In the genomic region with DNA sequence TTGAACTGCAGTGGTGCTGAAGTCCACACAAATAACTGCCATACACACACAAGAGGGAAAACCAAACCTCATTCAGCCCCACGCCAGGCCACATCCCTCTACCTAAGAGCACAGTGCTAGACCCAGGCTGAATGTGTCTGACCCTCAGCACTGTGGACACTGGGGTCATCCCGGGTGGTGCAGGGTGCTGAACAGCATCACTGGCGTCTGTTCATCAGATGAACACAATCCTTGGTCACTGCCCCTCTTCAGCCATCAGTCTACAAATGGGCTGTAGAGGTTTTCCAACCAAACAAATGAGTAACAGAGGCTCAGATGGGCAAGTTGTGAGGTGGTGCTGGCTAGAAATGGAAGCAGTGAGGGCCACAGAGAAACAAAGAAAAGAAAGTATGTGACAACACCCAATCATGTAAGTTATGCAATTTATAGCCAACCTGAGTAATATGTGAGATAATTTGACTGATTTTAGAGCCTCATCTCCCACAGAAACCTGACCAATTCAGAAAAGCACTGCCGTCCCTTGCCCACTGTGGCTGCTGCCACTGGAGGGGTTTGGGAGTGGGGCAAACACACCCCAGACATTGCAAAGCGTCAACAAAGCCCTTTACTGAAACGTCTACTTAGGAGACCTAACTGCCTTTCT, we compare ENCODE assay signal across 14 cellular contexts. TPM values are rescaled to one million over a fixed set of nuclear protein-coding genes. Genes with fewer than 3 reads are reported as not detected.
DNase-seq lines count a peak whose midpoint lies in the region; ATAC-seq and TF ChIP-seq lines count a peak whose summit lies in the region.
"Had no signal": no experiment of that assay in that cellular context is flagged by ENCODE, and none has a peak within 500 bp of the region (broad histone marks: within the 10 kb centered on the region; RNA-seq: fewer than 3 reads in every experiment).

No MANE protein-coding gene starts in this region.

- H3K27ac Mint-ChIP-seq in activated T-cell treated with anti-CD3 and anti-CD28 coated beads, Interleukin-2, amount 50 U/mL, for 24 hours: peak overlapping the region; percentile 85
- peak overlapping the region; percentile 79 for H3K27ac Mint-ChIP-seq in stimulated activated naive B cell treated with anti-CD40 and anti-IgM and Interleukin-4, amounts not matched to agents 10 μg/mL and 1 μg/mL and 100 μg/mL, for 72 hours

- H3K4me1 ChIP-seq in RWPE2 (ENCODE audit: insufficient read depth, poor library complexity, severe bottlenecking) (peaks cover 19% of the 10 kb centered on the region), hepatocyte (ENCODE audit: insufficient read depth) (peaks cover 37% of the 10 kb centered on the region)

- no peaks in the 10 kb centered on the region for H3K27me3 Mint-ChIP-seq in activated T-cell treated with anti-CD3 and anti-CD28 coated beads, Interleukin-2, amount 50 U/mL, for 24 hours
- no peaks in the 10 kb centered on the region for H3K27me3 Mint-ChIP-seq in stimulated activated naive B cell treated with anti-CD40 and anti-IgM and Interleukin-4, amounts not matched to agents 10 μg/mL and 1 μg/mL and 100 μg/mL, for 72 hours

- H3K4me3 ChIP-seq in RWPE2 (ENCODE audit: severe bottlenecking): no peak overlapping the region
- H3K4me3 ChIP-seq in hepatocyte: no peak overlapping the region

- H3K9me3 Mint-ChIP-seq in activated T-cell treated with anti-CD3 and anti-CD28 coated beads, Interleukin-2, amount 50 U/mL, for 24 hours: no peaks in the 10 kb centered on the region
- no peaks in the 10 kb centered on the region for H3K9me3 Mint-ChIP-seq in stimulated activated naive B cell treated with anti-CD40 and anti-IgM and Interleukin-4, amounts not matched to agents 10 μg/mL and 1 μg/mL and 100 μg/mL, for 72 hours

- no peak overlapping the region for H3K4me3 Mint-ChIP-seq in activated T-cell treated with anti-CD3 and anti-CD28 coated beads, Interleukin-2, amount 50 U/mL, for 24 hours
- H3K4me3 Mint-ChIP-seq in stimulated activated naive B cell treated with anti-CD40 and anti-IgM and Interleukin-4, amounts not matched to agents 10 μg/mL and 1 μg/mL and 100 μg/mL, for 72 hours: peak overlapping the region in 1 of 2 donors; percentile 10

- DNase-seq in activated T-cell treated with anti-CD3 and anti-CD28 coated beads, Interleukin-2, amount 50 U/mL, for 24 hours: no peak
- DNase-seq in activated T-cell treated with anti-CD3 and anti-CD28 coated beads, Interleukin-2, amount 50 U/mL, for 1 hour: no peak
- DNase-seq in RWPE2 (ENCODE audit: low spot score): no peak
- no peak for DNase-seq in hepatocyte (ENCODE audit: low spot score)
- DNase-seq in stimulated activated naive B cell treated with anti-CD40 and anti-IgM and Interleukin-4, amounts not matched to agents 10 μg/mL and 1 μg/mL and 100 μg/mL, for 72 hours: no peak
- DNase-seq in islet precursor cell: no peak
- DNase-seq: activated CD8-positive, alpha-beta memory T cell treated with anti-CD3 and anti-CD28 coated beads, Interleukin-2, amount 50 U/mL, for 48 hours; caudate nucleus; NCI-H1417; stimulated activated naive CD4-positive, alpha-beta T cell had no signal

- ATAC-seq in RWPE2 (ENCODE audit: low read depth) (no peak), HG02798 (IDR thresholded peaks at IDR 0.05; ENCODE audit: poor library complexity, unreplicated experiment) (no peak), GM18511 (IDR thresholded peaks at IDR 0.05; ENCODE audit: unreplicated experiment) (no peak)
- no peak for ATAC-seq in stimulated activated naive B cell treated with anti-CD40 and anti-IgM and Interleukin-4, amounts not matched to agents 10 μg/mL and 1 μg/mL and 100 μg/mL, for 72 hours (replicated peaks)

- H2AFZ ChIP-seq in hepatocyte: no peak overlapping the region

- H3K4me1 Mint-ChIP-seq in activated T-cell treated with anti-CD3 and anti-CD28 coated beads, Interleukin-2, amount 50 U/mL, for 24 hours (ENCODE audit: low read depth): peaks cover 73% of the 10 kb centered on the region
- H3K4me1 Mint-ChIP-seq in stimulated activated naive B cell treated with anti-CD40 and anti-IgM and Interleukin-4, amounts not matched to agents 10 μg/mL and 1 μg/mL and 100 μg/mL, for 72 hours: peaks cover 51 to 85% of the 10 kb centered on the region in 2 donors

- WGBS in hepatocyte (ENCODE audit: low lambda C conversion rate, missing lambda C conversion rate): 75% methylated on average over 6 of the region's 6 CpGs

- H3K79me2 ChIP-seq in hepatocyte: peaks cover 100% of the 10 kb centered on the region

- TF ChIP-seq CTCF in RWPE2 (IDR thresholded peaks at IDR 0.05; ENCODE audit: poor library complexity, severe bottlenecking) (no peak), hepatocyte (IDR thresholded peaks at IDR 0.05; ENCODE audit: poor library complexity) (no peak)

- H3K27ac ChIP-seq in RWPE2 (ENCODE audit: poor library complexity, severe bottlenecking) (peak overlapping the region; percentile 4), hepatocyte (peak overlapping the region; percentile 20)

- H4K20me1 ChIP-seq in hepatocyte (ENCODE audit: insufficient read depth, poor library complexity, severe bottlenecking): peaks cover 99% of the 10 kb centered on the region

- no peaks in the 10 kb centered on the region for H3K9me2 ChIP-seq in hepatocyte (replicated peaks; ENCODE audit: insufficient read depth)

- 0 out of 2 replicates have a peak, but pooled peaks cover 3% of the 10 kb centered on the region for H3K36me3 ChIP-seq in RWPE2 (ENCODE audit: low read depth)
- H3K36me3 ChIP-seq in hepatocyte (replicated peaks; ENCODE audit: insufficient read depth, low read depth): no peaks in the 10 kb centered on the region

- no peaks in the 10 kb centered on the region for H3K9me3 ChIP-seq in RWPE2 (ENCODE audit: severe bottlenecking)
- H3K9me3 ChIP-seq in hepatocyte (ENCODE audit: low read depth): no peaks in the 10 kb centered on the region

- peaks cover 38% of the 10 kb centered on the region for H3K36me3 Mint-ChIP-seq in activated T-cell treated with anti-CD3 and anti-CD28 coated beads, Interleukin-2, amount 50 U/mL, for 24 hours (ENCODE audit: low read depth)
- H3K36me3 Mint-ChIP-seq in stimulated activated naive B cell treated with anti-CD40 and anti-IgM and Interleukin-4, amounts not matched to agents 10 μg/mL and 1 μg/mL and 100 μg/mL, for 72 hours: peaks cover 8 to 23% of the 10 kb centered on the region in 2 donors

- H3K27me3 ChIP-seq in RWPE2 (ENCODE audit: insufficient read depth, poor library complexity, severe bottlenecking): no peaks in the 10 kb centered on the region
- no peaks in the 10 kb centered on the region for H3K27me3 ChIP-seq in hepatocyte

- H3K4me2 ChIP-seq in hepatocyte: peak overlapping the region; percentile 7

RNA-seq across cellular contexts. Expression of a gene that starts 27.9 kb away (rescaled TPM):
- total RNA-seq in hepatocyte: 134 and 155 TPM in 2 replicates
- 154 and 175 TPM in 2 replicates for polyA plus RNA-seq in hepatocyte

RNA-seq across cellular contexts. Expression of a gene that starts 52.0 kb away (rescaled TPM):
- 0.53 TPM in 1 of 2 replicates, not detected in the other for total RNA-seq in hepatocyte
- 0.33 and 1.3 TPM in 2 replicates for polyA plus RNA-seq in hepatocyte
- total RNA-seq: HT1080; T-helper 1 cell treated with Interleukin-12 subunit alpha and Interleukin-12 subunit beta and Interleukin-4 antibody, amounts not matched to agents 30 ng/mL and 1 ng/mL, for 36 hours had no signal

RNA-seq across cellular contexts. Expression of a gene that starts 56.1 kb away (rescaled TPM):
- 3.6 and 5.8 TPM in 2 replicates for total RNA-seq in hepatocyte
- polyA plus RNA-seq in hepatocyte: 5.3 and 5.8 TPM in 2 replicates
- total RNA-seq: T-helper 1 cell treated with Interleukin-12 subunit alpha and Interleukin-12 subunit beta and Interleukin-4 antibody, amounts not matched to agents 30 ng/mL and 1 ng/mL, for 36 hours had no signal
